25 cellular contexts compared by ENCODE assay signal in genomic region chr2:227643990-227644551, GRCh38. TPM values are rescaled to one million over a fixed set of nuclear protein-coding genes. Genes with fewer than 3 reads are reported as not detected.
"Had no signal": no experiment of that assay in that cellular context is flagged by ENCODE, and none has a peak within 500 bp of the region (broad histone marks: within the 10 kb centered on the region; RNA-seq: fewer than 3 reads in every experiment).

No MANE protein-coding gene starts in this region.

- H3K4me1 ChIP-seq: heart left ventricle, parathyroid adenoma had no signal

- DNase-seq: activated CD4-positive, alpha-beta T cell treated with anti-CD3 and anti-CD28 coated beads, Interleukin-2, amount 50 U/mL, for 1 hour; activated CD4-positive, CD25-positive, alpha-beta regulatory T cell; activated naive CD4-positive, alpha-beta T cell treated with Interleukin-2 at 50 U/mL for 16 hours; effector memory CD8-positive, alpha-beta T cell; heart left ventricle; left colon; retina; stimulated activated CD4-positive, alpha-beta T cell treated with anti-CD3 and anti-CD28 coated beads, Interleukin-15, amount 100 ng/mL, for 24 hours; stimulated activated CD4-positive, alpha-beta T cell treated with anti-CD3 and anti-CD28 coated beads, Interleukin-4, amount 100 ng/mL, for 1 hour; stimulated activated naive CD8-positive, alpha-beta T cell treated with anti-CD3 and anti-CD28 coated beads, Interleukin-15, Interleukin-2, amounts not matched to agents 100 U/mL and 50 U/mL, for 24 hours; SW 1271 had no signal

- H3K9me3 ChIP-seq: heart left ventricle had no signal

- H3K27me3 ChIP-seq: heart left ventricle had no signal

- H3K36me3 ChIP-seq: heart left ventricle had no signal

- H2AFZ ChIP-seq: parathyroid adenoma had no signal

- H3K9me3 Mint-ChIP-seq: activated T-helper 17 cell treated with anti-CD3 and anti-CD28 coated beads, Interleukin-2, amount 50 U/mL, for 72 hours; dendritic cell treated with granulocyte-macrophage colony-stimulating factor and Interleukin-4, amounts not matched to agents 40 ng/mL and 50 ng/mL, for 4 days; effector memory CD8-positive, alpha-beta T cell; T-helper 2 cell treated with Interferon-gamma antibody and Interleukin-4, amounts not matched to agents 5 μg/mL and 100 μg/mL, for 36 hours; type B pancreatic cell had no signal

- H3K4me3 ChIP-seq: heart left ventricle, lung had no signal

- H3K27ac Mint-ChIP-seq: activated T-helper 17 cell treated with anti-CD3 and anti-CD28 coated beads, Interleukin-2, amount 50 U/mL, for 72 hours; dendritic cell treated with granulocyte-macrophage colony-stimulating factor and Interleukin-4, amounts not matched to agents 40 ng/mL and 50 ng/mL, for 4 days; effector memory CD8-positive, alpha-beta T cell; T-helper 2 cell treated with Interferon-gamma antibody and Interleukin-4, amounts not matched to agents 5 μg/mL and 100 μg/mL, for 36 hours; type B pancreatic cell had no signal

- ATAC-seq: activated T-helper 17 cell treated with anti-CD3 and anti-CD28 coated beads, Interleukin-2, amount 50 U/mL, for 72 hours; effector memory CD8-positive, alpha-beta T cell; heart left ventricle; left colon; stimulated activated naive CD8-positive, alpha-beta T cell treated with anti-CD3 and anti-CD28 coated beads, Interleukin-15, Interleukin-2, amounts not matched to agents 100 U/mL and 50 U/mL, for 24 hours had no signal

- H3K79me2 ChIP-seq: parathyroid adenoma had no signal

- H3K27me3 Mint-ChIP-seq: type B pancreatic cell had no signal

- H3K4me1 Mint-ChIP-seq: activated T-helper 17 cell treated with anti-CD3 and anti-CD28 coated beads, Interleukin-2, amount 50 U/mL, for 72 hours had no signal

- H3K4me3 Mint-ChIP-seq: activated T-helper 17 cell treated with anti-CD3 and anti-CD28 coated beads, Interleukin-2, amount 50 U/mL, for 72 hours; dendritic cell treated with granulocyte-macrophage colony-stimulating factor and Interleukin-4, amounts not matched to agents 40 ng/mL and 50 ng/mL, for 4 days; effector memory CD8-positive, alpha-beta T cell; T-helper 2 cell treated with Interferon-gamma antibody and Interleukin-4, amounts not matched to agents 5 μg/mL and 100 μg/mL, for 36 hours; type B pancreatic cell had no signal

- H3K27ac ChIP-seq: epithelial cell of prostate, heart left ventricle, parathyroid adenoma had no signal

- H3K36me3 Mint-ChIP-seq: type B pancreatic cell had no signal

RNA-seq across cellular contexts. Expression of gene SCYGR5, which starts 22.5 kb away (rescaled TPM):
- total RNA-seq: activated T-helper 17 cell treated with anti-CD3 and anti-CD28 coated beads, Interleukin-2, amount 50 U/mL, for 72 hours; astrocyte; bronchial epithelial cell; cerebellum; fibroblast of lung; frontal cortex; heart left ventricle; left colon; lung; skeletal muscle tissue had no signal
- polyA plus RNA-seq: adipose tissue, fibroblast of lung, heart left ventricle, lung had no signal

RNA-seq across cellular contexts. Expression of gene SCYGR4, which starts 26.8 kb away (rescaled TPM):
- total RNA-seq: activated T-helper 17 cell treated with anti-CD3 and anti-CD28 coated beads, Interleukin-2, amount 50 U/mL, for 72 hours; astrocyte; bronchial epithelial cell; cerebellum; fibroblast of lung; frontal cortex; heart left ventricle; left colon; lung; skeletal muscle tissue had no signal
- polyA plus RNA-seq: fibroblast of lung, heart left ventricle, lung had no signal

RNA-seq across cellular contexts. Expression of gene SCYGR3, which starts 29.4 kb away (rescaled TPM):
- total RNA-seq: activated T-helper 17 cell treated with anti-CD3 and anti-CD28 coated beads, Interleukin-2, amount 50 U/mL, for 72 hours; astrocyte; bronchial epithelial cell; cerebellum; fibroblast of lung; frontal cortex; heart left ventricle; left colon; lung; skeletal muscle tissue had no signal
- polyA plus RNA-seq: adipose tissue, fibroblast of lung, heart left ventricle, lung had no signal

RNA-seq across cellular contexts. Expression of gene SCYGR2, which starts 45.4 kb away (rescaled TPM):
- total RNA-seq: activated T-helper 17 cell treated with anti-CD3 and anti-CD28 coated beads, Interleukin-2, amount 50 U/mL, for 72 hours; astrocyte; bronchial epithelial cell; cerebellum; fibroblast of lung; frontal cortex; heart left ventricle; left colon; lung; skeletal muscle tissue had no signal
- polyA plus RNA-seq: adipose tissue, fibroblast of lung, heart left ventricle, lung had no signal
